26 cellular contexts compared by ENCODE assay signal in the genomic region with DNA sequence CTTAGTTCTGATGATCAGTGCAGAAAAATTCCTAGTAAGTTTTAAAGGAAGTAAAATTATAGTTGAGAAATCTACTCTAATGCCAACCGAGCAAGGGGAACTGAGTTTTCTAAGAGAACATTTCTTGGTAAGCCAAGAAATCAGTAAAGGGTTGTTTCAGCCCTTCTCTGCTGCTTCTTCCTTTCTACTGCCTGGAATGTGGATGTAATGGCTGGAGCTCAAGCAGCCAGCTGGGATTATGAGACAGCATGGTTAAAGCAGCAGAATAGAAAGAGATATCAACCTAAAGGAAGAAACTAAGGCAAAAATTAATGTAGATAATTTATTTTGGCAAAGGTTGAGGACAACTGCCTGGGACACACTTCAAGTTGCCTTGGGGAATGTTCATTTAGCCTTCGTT. TPM values are rescaled to one million over a fixed set of nuclear protein-coding genes. Genes with fewer than 3 reads are reported as not detected.
DNase-seq lines count a peak whose midpoint lies in the region; TF ChIP-seq lines count a peak whose summit lies in the region.
"Had no signal": no experiment of that assay in that cellular context is flagged by ENCODE, and none has a peak within 500 bp of the region (broad histone marks: within the 10 kb centered on the region; RNA-seq: fewer than 3 reads in every experiment).

No MANE protein-coding gene starts in this region.

- TF ChIP-seq POLR2A in testis (IDR thresholded peaks at IDR 0.05), result no peak

- H3K9me3 ChIP-seq in smooth muscle cell (replicated peaks; ENCODE audit: low read depth), result no peaks in the 10 kb centered on the region
- H3K9me3 ChIP-seq in testis, result no peaks in the 10 kb centered on the region
- H3K9me3 ChIP-seq in WERI-Rb-1 (ENCODE audit: severe bottlenecking), result no peaks in the 10 kb centered on the region

- H3K27ac ChIP-seq in ACC112 (ENCODE audit: low read depth, low read length) (0 out of 2 replicates have a peak overlapping the region, but pooled peaks have one; percentile 65), smooth muscle cell (ENCODE audit: low read depth) (peak overlapping the region; percentile 32), testis (no peak overlapping the region), WERI-Rb-1 (no peak overlapping the region)
- H3K27ac ChIP-seq: HL-60, RWPE1 had no signal

- intact Hi-C loops in dendritic cell treated with granulocyte-macrophage colony-stimulating factor and Interleukin-4, amounts not matched to agents 40 ng/mL and 50 ng/mL, for 4 days (cut with micrococcal nuclease), result no loop called here
- intact Hi-C loops in testis (cut with DNase I; ENCODE audit: low total_unique reads), result no loop called here

- H3K79me2 ChIP-seq in ACC112 (ENCODE audit: control insufficient read depth, insufficient read depth, low read length, unreplicated experiment) (no peaks in the 10 kb centered on the region), smooth muscle cell (ENCODE audit: low read depth) (no peaks in the 10 kb centered on the region)

- H3K9ac ChIP-seq in smooth muscle cell (ENCODE audit: low read depth), result no peak overlapping the region

- peaks cover 16% of the 10 kb centered on the region for H3K4me1 Mint-ChIP-seq in dendritic cell treated with granulocyte-macrophage colony-stimulating factor and Interleukin-4, amounts not matched to agents 40 ng/mL and 50 ng/mL, for 4 days (ENCODE audit: low read depth)
- H3K4me1 Mint-ChIP-seq: CD8-positive, alpha-beta memory T cell; IgD-negative memory B cell had no signal

- no peaks in the 10 kb centered on the region for H3K27me3 ChIP-seq in ACC112 (ENCODE audit: insufficient read depth, low read length)
- H3K27me3 ChIP-seq in smooth muscle cell (ENCODE audit: low read depth), result no peaks in the 10 kb centered on the region
- H3K27me3 ChIP-seq in testis, result no peaks in the 10 kb centered on the region
- no peaks in the 10 kb centered on the region for H3K27me3 ChIP-seq in WERI-Rb-1 (ENCODE audit: insufficient read depth, low read depth, severe bottlenecking)

- H3K36me3 Mint-ChIP-seq in dendritic cell treated with granulocyte-macrophage colony-stimulating factor and Interleukin-4, amounts not matched to agents 40 ng/mL and 50 ng/mL, for 4 days (ENCODE audit: low read depth), result peaks cover 6% of the 10 kb centered on the region
- H3K36me3 Mint-ChIP-seq: CD8-positive, alpha-beta memory T cell; IgD-negative memory B cell had no signal

- no peak overlapping the region for H2AFZ ChIP-seq in ACC112 (ENCODE audit: low read length, unreplicated experiment)
- H2AFZ ChIP-seq in smooth muscle cell (ENCODE audit: low read depth), result no peak overlapping the region

- 96% methylated on average over 2 of the region's 2 CpGs for WGBS in smooth muscle cell (ENCODE audit: low lambda C conversion rate)
- 85 to 92% methylated on average over 2 of the region's 2 CpGs for whole genome bisulfite sequencing in testis, 2 donors

- no peaks in the 10 kb centered on the region for H4K20me1 ChIP-seq in smooth muscle cell (ENCODE audit: low read depth)

- no peak overlapping the region for H3K4me2 ChIP-seq in smooth muscle cell

- peak overlapping the region; percentile 72 for H3K27ac Mint-ChIP-seq in dendritic cell treated with granulocyte-macrophage colony-stimulating factor and Interleukin-4, amounts not matched to agents 40 ng/mL and 50 ng/mL, for 4 days
- H3K27ac Mint-ChIP-seq: CD8-positive, alpha-beta memory T cell; IgD-negative memory B cell had no signal

- H3K4me3 Mint-ChIP-seq in dendritic cell treated with granulocyte-macrophage colony-stimulating factor and Interleukin-4, amounts not matched to agents 40 ng/mL and 50 ng/mL, for 4 days, result no peak overlapping the region
- H3K4me3 Mint-ChIP-seq: CD8-positive, alpha-beta memory T cell; IgD-negative memory B cell had no signal

- H3K36me3 ChIP-seq in ACC112 (ENCODE audit: insufficient read depth, low read length) (no peaks in the 10 kb centered on the region), smooth muscle cell (ENCODE audit: low read depth) (no peaks in the 10 kb centered on the region), testis (ENCODE audit: low read depth, missing control alignments) (no peaks in the 10 kb centered on the region), WERI-Rb-1 (no peaks in the 10 kb centered on the region)

- TF ChIP-seq CTCF in smooth muscle cell (IDR thresholded peaks at IDR 0.05; ENCODE audit: borderline replicate concordance, insufficient read depth, poor library complexity, severe bottlenecking) (no peak), testis (IDR thresholded peaks at IDR 0.05) (no peak), WERI-Rb-1 (IDR thresholded peaks at IDR 0.05; ENCODE audit: low read depth, low read length) (no peak)

- DNase-seq in MV-4-11 (lab: John Stamatoyannopoulos, UW) (peak; percentile 53), smooth muscle cell (lab: John Stamatoyannopoulos, UW; ENCODE audit: unreplicated experiment) (no peak), superior temporal gyrus (ENCODE audit: extremely low spot score) (no peak), testis (no peak), WERI-Rb-1 (no peak)
- DNase-seq: C1 segment of cervical spinal cord; CD8-positive, alpha-beta memory T cell; DMS 273 treated with DMSO at 0.1 percent for 48 hours; DMS79; EL; GF-D8; GOT3; HCEC 1CT; NCI-H1048; NCI-H1417; NCI-H1694 treated with DMSO at 0.1 percent for 48 hours; NCI-H2081; NCI-H2227 treated with DMSO at 0.1 percent for 48 hours; NCI-H510A; NCI-H69; SHP77 had no signal

- H3K4me1 ChIP-seq in ACC112 (ENCODE audit: control insufficient read depth, insufficient read depth, low read length, unreplicated experiment) (peaks cover 56% of the 10 kb centered on the region), smooth muscle cell (ENCODE audit: low read depth) (peaks cover 7% of the 10 kb centered on the region), testis (no peaks in the 10 kb centered on the region)

- peaks cover 8% of the 10 kb centered on the region for H3K9me3 Mint-ChIP-seq in dendritic cell treated with granulocyte-macrophage colony-stimulating factor and Interleukin-4, amounts not matched to agents 40 ng/mL and 50 ng/mL, for 4 days
- H3K9me3 Mint-ChIP-seq: CD8-positive, alpha-beta memory T cell; IgD-negative memory B cell had no signal

- H3K27me3 Mint-ChIP-seq in dendritic cell treated with granulocyte-macrophage colony-stimulating factor and Interleukin-4, amounts not matched to agents 40 ng/mL and 50 ng/mL, for 4 days, result no peaks in the 10 kb centered on the region

- H3F3A ChIP-seq in smooth muscle cell (ENCODE audit: low read depth), result peaks cover 22% of the 10 kb centered on the region

- H3K4me3 ChIP-seq in ACC112 (ENCODE audit: low read depth, low read length) (no peak overlapping the region), smooth muscle cell (no peak overlapping the region), testis (no peak overlapping the region), WERI-Rb-1 (ENCODE audit: low read depth, low read length) (no peak overlapping the region)

RNA-seq across cellular contexts. Expression of gene AKR1B1, which starts 16.0 kb away (rescaled TPM):
- total RNA-seq in smooth muscle cell (58.6 and 75.7 TPM in 2 replicates), testis (100 to 1,000 TPM in 1 of 2 donors, 10 to 100 TPM in 1; 99.8 to 105 TPM)
- polyA plus RNA-seq in smooth muscle cell (122 and 127 TPM in 2 replicates), testis (ENCODE audit: insufficient read depth, low read depth, low replicate concordance) (129 TPM)

RNA-seq across cellular contexts. Expression of gene AKR1B10, which starts 52.5 kb away (rescaled TPM):
- 0.54 TPM in 1 of 2 replicates, not detected in the other for total RNA-seq in smooth muscle cell
- 0.93 TPM in 1 of 2 replicates, not detected in the other for polyA plus RNA-seq in smooth muscle cell
- 1 to 10 TPM in 1 of 2 donors, under 1 TPM in 1; 0.81 to 3.3 TPM for total RNA-seq in testis
- polyA plus RNA-seq in testis (ENCODE audit: insufficient read depth, low read depth, low replicate concordance), result 1.8 TPM
- total RNA-seq: CD8-positive, alpha-beta memory T cell had no signal
- polyA plus RNA-seq: CD8-positive, alpha-beta memory T cell; IgD-negative memory B cell had no signal

Comparison
In these comparisons a context has a peak if more than half of its experiments do, and no peak if none do; other contexts are left out.
1. H3K27ac ChIP-seq: peak in ACC112 (single experiment) and smooth muscle cell (single experiment); none in testis (0 of 2) and WERI-Rb-1 (single experiment).